8 cellular contexts compared by ENCODE assay signal in the genomic region with DNA sequence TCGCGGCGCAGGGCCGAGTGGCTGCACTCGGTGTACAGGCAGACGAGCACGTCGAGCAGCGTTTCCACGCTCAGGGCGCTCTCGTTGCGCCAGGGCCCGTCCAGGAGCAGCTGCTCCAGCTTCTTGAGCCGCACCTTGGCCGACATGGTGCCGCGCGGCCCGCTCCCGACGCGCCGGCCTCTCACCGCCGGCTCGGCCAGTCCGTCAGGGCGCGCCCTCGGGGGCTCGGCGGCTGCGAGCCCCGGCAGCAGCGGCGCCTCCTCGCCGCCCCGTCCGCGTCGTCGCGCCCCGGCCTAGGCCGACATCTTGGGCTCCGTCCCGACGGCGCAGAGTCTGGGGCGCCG. TPM values are rescaled to one million over a fixed set of nuclear protein-coding genes. Genes with fewer than 3 reads are reported as not detected.
DNase-seq lines count a peak whose midpoint lies in the region; ATAC-seq and TF ChIP-seq lines count a peak whose summit lies in the region.

No MANE protein-coding gene starts in this region.

- H3K27me3 ChIP-seq in dorsolateral prefrontal cortex (no peaks in the 10 kb centered on the region), mucosa of stomach (ENCODE audit: control insufficient read depth, insufficient read depth, low read length) (no peaks in the 10 kb centered on the region)

- peak overlapping the region; percentile 65 for H3K9ac ChIP-seq in mucosa of stomach (ENCODE audit: low read length)

- peak; percentile 33 for ATAC-seq in GM18502 (IDR thresholded peaks at IDR 0.05; ENCODE audit: poor library complexity, unreplicated experiment)

- TF ChIP-seq CTCF in dorsolateral prefrontal cortex (IDR thresholded peaks at IDR 0.05 in 54 of 56, conservative IDR thresholded peaks at IDR 0.05 in 2 of 56; ENCODE audit: low read depth in 1 of 56, partially characterized antibody in 56 of 56), result no peak
- TF ChIP-seq CTCF in GM10266 (IDR thresholded peaks at IDR 0.05; ENCODE audit: control insufficient read depth, insufficient read depth, low read depth, missing control alignments), result no peak

- no peaks in the 10 kb centered on the region for H3K9me3 ChIP-seq in mucosa of stomach (ENCODE audit: control insufficient read depth, low read length)

- DNase-seq in HT-29 (ENCODE audit: low spot score) (peak; percentile 16), dorsolateral prefrontal cortex (peak in 3 of 10 donors; percentile 34 to 62 (median 46)), GM10266 (ENCODE audit: extremely low spot score) (no peak), A172 (ENCODE audit: low spot score) (no peak), SW 1271 (lab: John Stamatoyannopoulos, UW) (no peak)
- DNase-seq in NK-92 treated with Interleukin-12 subunit alpha and Interleukin-12 subunit beta, amount 100 ng/mL, for 24 hours (lab: John Stamatoyannopoulos, UW), result no peak

- no peaks in the 10 kb centered on the region for H3K36me3 ChIP-seq in mucosa of stomach (ENCODE audit: control insufficient read depth, insufficient read depth, low read length)

- H3K4me3 ChIP-seq in dorsolateral prefrontal cortex (peak overlapping the region; percentile 67 to 99 (median 92)), mucosa of stomach (ENCODE audit: low read length) (no peak overlapping the region)

- peaks cover 18% of the 10 kb centered on the region for H3K4me1 ChIP-seq in mucosa of stomach (ENCODE audit: control insufficient read depth, insufficient read depth, low read length)

- intact Hi-C loops in dorsolateral prefrontal cortex (cut with DNase I), result loop anchor here (1.0 to 10.0 kb wide), 7 partner anchors 35 to 465 kb away; a partner anchor contains a TSS

- H3K27ac ChIP-seq in dorsolateral prefrontal cortex, result peak overlapping the region in 57 of 59 donors; percentile 38 to 93 (median 84)

RNA-seq across cellular contexts. Expression of a gene that starts 0.3 kb away (rescaled TPM):
- 40.0 and 51.0 TPM in 2 replicates for total RNA-seq in HT-29 (2014; rRNA removed; shearing (Covaris generic))
- 100 to 1,000 TPM; 112 to 178 (median 140) TPM for total RNA-seq in dorsolateral prefrontal cortex
- 26.2 and 26.6 TPM in 2 replicates for total RNA-seq in A172 (2014; rRNA removed; shearing (Covaris generic))

RNA-seq across cellular contexts. Expression of a gene that starts 27.0 kb away (rescaled TPM):
- total RNA-seq in HT-29 (2014; rRNA removed; shearing (Covaris generic)), result not detected in 2 replicates
- total RNA-seq in dorsolateral prefrontal cortex, result 1 to 10 TPM in 57 of 120 experiments, under 1 TPM in 20, not detected in 43; 0.58 to 5.7 (median 1.5) TPM
- total RNA-seq in A172 (2014; rRNA removed; shearing (Covaris generic)), result not detected in 2 replicates

RNA-seq across cellular contexts. Expression of a gene that starts 37.5 kb away (rescaled TPM):
- total RNA-seq in HT-29 (2014; rRNA removed; shearing (Covaris generic)), result 3.9 and 6.2 TPM in 2 replicates
- under 1 TPM in 3 of 120 experiments, not detected in 117; 0.45 to 0.88 (median 0.49) TPM for total RNA-seq in dorsolateral prefrontal cortex
- 3.7 and 8.2 TPM in 2 replicates for total RNA-seq in A172 (2014; rRNA removed; shearing (Covaris generic))
